ENCODE assay signal across 15 cellular contexts in the genomic region with DNA sequence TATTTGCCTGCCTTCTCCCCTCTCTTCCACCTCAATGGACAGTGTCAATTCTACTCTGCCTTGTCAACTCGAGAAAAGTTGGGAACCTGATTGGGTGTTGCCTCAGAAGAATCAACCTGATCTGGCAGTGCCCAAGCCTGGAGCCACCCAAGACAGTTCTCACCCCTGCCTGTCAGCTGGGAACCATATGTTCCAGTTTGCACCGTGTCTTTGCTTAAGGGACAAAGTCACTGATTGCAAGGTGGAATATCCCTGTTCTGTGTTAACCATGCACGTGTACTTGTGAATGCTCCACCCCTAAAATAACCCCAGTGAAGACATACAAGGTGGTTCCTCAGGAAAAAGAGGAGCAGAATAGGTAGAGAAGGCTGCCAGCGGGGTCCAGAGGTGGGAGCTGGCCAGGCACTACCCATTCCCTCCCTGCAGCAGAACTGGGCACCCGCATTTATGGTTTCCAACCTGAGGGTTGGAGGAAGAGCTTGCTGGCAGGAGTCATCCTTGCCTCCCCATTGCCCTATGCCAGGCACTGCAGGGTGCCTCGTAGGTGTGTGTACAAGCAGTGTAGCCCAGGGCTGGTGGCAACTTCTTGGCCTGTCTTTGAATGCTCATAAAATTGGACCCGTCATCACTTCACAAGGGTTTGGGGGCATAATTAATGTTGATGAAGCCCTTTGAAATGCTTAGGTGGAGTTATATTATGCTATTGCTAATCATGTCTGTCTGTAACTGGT.
"Had no signal": no experiment of that assay in that cellular context is flagged by ENCODE, and none has a peak within 500 bp of the region (broad histone marks: within the 10 kb centered on the region; RNA-seq: fewer than 3 reads in every experiment).

No MANE protein-coding gene starts in this region.

- H3K4me2 ChIP-seq: neural progenitor cell had no signal

- DNase-seq: activated CD4-positive, alpha-beta T cell treated with anti-CD3 and anti-CD28 coated beads, Interleukin-2, amount 10 ng/mL, durations not matched to agents 24 days and 14 days; activated effector memory CD4-positive, alpha-beta T cell treated with Interleukin-2 at 50 U/mL for 16 hours; activated naive CD8-positive, alpha-beta T cell treated with anti-CD3 and anti-CD28 coated beads for 36 hours; activated T-cell treated with anti-CD3 and anti-CD28 coated beads, Interleukin-2, amount 50 U/mL, for 1 hour; foreskin melanocyte; left lung; pancreas; stimulated activated CD4-positive, alpha-beta T cell treated with anti-CD3 and anti-CD28 coated beads, Interleukin-15, amount 100 ng/mL, for 24 hours; stimulated activated CD4-positive, alpha-beta T cell treated with anti-CD3 and anti-CD28 coated beads, Interleukin-4, amount 100 ng/mL, for 24 hours; stimulated activated naive CD8-positive, alpha-beta T cell treated with anti-CD3 and anti-CD28 coated beads, Interleukin-15, amount 100 ng/mL, for 72 hours; T-cell; testis; upper lobe of right lung had no signal

- H3K4me3 Mint-ChIP-seq: activated CD4-positive, alpha-beta T cell treated with anti-CD3 and anti-CD28 coated beads, Interleukin-2, amount 10 ng/mL, durations not matched to agents 24 days and 14 days; activated naive CD8-positive, alpha-beta T cell treated with anti-CD3 and anti-CD28 coated beads for 36 hours; neural progenitor cell; stimulated activated naive CD8-positive, alpha-beta T cell treated with anti-CD3 and anti-CD28 coated beads, Interleukin-15, amount 100 ng/mL, for 72 hours; T-cell; WTC11 had no signal

- H3K36me3 ChIP-seq: neural progenitor cell had no signal

- H3K9me3 ChIP-seq: left lung, pancreas, testis, upper lobe of right lung had no signal

- H3K27ac ChIP-seq: left lung, neural progenitor cell, pancreas, testis, upper lobe of right lung had no signal

- H2AFZ ChIP-seq: neural progenitor cell had no signal

- H3K4me3 ChIP-seq: left lung, neural progenitor cell, pancreas, testis, upper lobe of right lung had no signal

- H3K9me3 Mint-ChIP-seq: activated CD4-positive, alpha-beta T cell treated with anti-CD3 and anti-CD28 coated beads, Interleukin-2, amount 10 ng/mL, durations not matched to agents 24 days and 14 days; activated naive CD8-positive, alpha-beta T cell treated with anti-CD3 and anti-CD28 coated beads for 36 hours; neural progenitor cell; stimulated activated naive CD8-positive, alpha-beta T cell treated with anti-CD3 and anti-CD28 coated beads, Interleukin-15, amount 100 ng/mL, for 72 hours; T-cell; WTC11 had no signal

- H3K27me3 ChIP-seq: left lung, neural progenitor cell, pancreas, testis, upper lobe of right lung had no signal

- H3K4me1 Mint-ChIP-seq: neural progenitor cell had no signal

- ATAC-seq: left lung; stimulated activated naive CD8-positive, alpha-beta T cell treated with anti-CD3 and anti-CD28 coated beads, Interleukin-15, amount 100 ng/mL, for 72 hours; T-cell; upper lobe of right lung; WTC11 had no signal

- H3K27me3 Mint-ChIP-seq: activated CD4-positive, alpha-beta T cell treated with anti-CD3 and anti-CD28 coated beads, Interleukin-2, amount 10 ng/mL, durations not matched to agents 24 days and 14 days; activated naive CD8-positive, alpha-beta T cell treated with anti-CD3 and anti-CD28 coated beads for 36 hours; stimulated activated naive CD8-positive, alpha-beta T cell treated with anti-CD3 and anti-CD28 coated beads, Interleukin-15, amount 100 ng/mL, for 72 hours; T-cell had no signal

- H3K27ac Mint-ChIP-seq: neural progenitor cell, WTC11 had no signal

- H3K36me3 Mint-ChIP-seq: neural progenitor cell, WTC11 had no signal

- H3K4me1 ChIP-seq: left lung, neural progenitor cell, testis, upper lobe of right lung had no signal
